ENCODE assay signal across 11 cellular contexts in the genomic region with DNA sequence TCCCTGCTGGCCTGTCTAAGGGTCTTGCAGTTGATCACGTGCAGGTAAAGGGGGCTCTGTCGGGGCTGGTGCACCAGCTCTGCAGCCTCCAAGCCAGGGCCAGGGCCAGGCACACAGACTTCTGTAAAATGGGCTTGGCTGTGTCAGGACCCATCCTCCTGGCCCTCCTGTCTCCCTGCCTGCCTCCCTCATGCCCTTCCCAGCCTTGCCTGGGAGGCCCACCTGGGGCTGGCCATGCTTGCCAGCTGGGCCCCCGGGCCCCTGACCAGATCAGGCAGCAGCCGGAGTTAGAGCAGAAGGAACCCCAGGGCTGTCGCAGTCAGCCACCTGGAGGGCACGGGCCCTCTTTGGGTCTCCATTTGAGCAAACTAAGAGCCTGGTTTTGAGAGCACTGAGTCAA.
"Had no signal": no experiment of that assay in that cellular context is flagged by ENCODE, and none has a peak within 500 bp of the region (broad histone marks: within the 10 kb centered on the region; RNA-seq: fewer than 3 reads in every experiment).

No MANE protein-coding gene starts in this region.

- H3K36me3 Mint-ChIP-seq: immature natural killer cell had no signal

- DNase-seq: activated CD4-positive, alpha-beta T cell treated with anti-CD3 and anti-CD28 coated beads for 4 hours; activated effector memory CD4-positive, alpha-beta T cell treated with Interleukin-2 at 50 U/mL for 16 hours; activated T-cell treated with anti-CD3 and anti-CD28 coated beads, Interleukin-2, amount 50 U/mL, for 1 hour; anterior cingulate cortex; effector memory CD4-positive, alpha-beta T cell; immature natural killer cell; stimulated activated CD4-positive, alpha-beta T cell treated with anti-CD3 and anti-CD28 coated beads, Interleukin-1b, Interleukin-23, amount 100 ng/mL, for 48 hours; stomach; testis; upper lobe of left lung had no signal

- H3K27me3 Mint-ChIP-seq: dendritic cell treated with granulocyte-macrophage colony-stimulating factor and Interleukin-4, amounts not matched to agents 40 ng/mL and 50 ng/mL, for 4 days had no signal

- H3K9me3 Mint-ChIP-seq: dendritic cell treated with granulocyte-macrophage colony-stimulating factor and Interleukin-4, amounts not matched to agents 40 ng/mL and 50 ng/mL, for 4 days; immature natural killer cell had no signal
